Comparison of ENCODE assay signal across 9 cellular contexts in the genomic region with DNA sequence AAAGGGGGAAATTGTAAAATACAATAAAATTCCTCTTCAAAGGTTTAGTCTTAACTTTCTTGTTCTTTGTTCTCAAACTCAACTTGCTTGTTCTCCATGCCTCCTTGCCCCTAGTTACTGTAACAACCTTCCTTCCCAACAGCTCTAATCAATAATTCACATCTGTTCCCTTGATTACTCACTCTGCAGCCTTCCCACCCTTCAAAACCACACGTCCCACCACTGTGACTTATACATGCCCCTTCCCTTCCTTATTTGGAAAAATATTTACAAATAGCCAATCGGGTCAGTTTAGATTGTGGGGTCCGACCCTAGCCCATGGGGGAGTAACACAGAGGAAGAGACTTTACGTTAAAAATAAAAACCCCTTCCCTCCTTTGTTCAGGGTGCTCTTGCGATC. TPM values are rescaled to one million over a fixed set of nuclear protein-coding genes. Genes with fewer than 3 reads are reported as not detected.
DNase-seq lines count a peak whose midpoint lies in the region; ATAC-seq and TF ChIP-seq lines count a peak whose summit lies in the region.
"Had no signal": no experiment of that assay in that cellular context is flagged by ENCODE, and none has a peak within 500 bp of the region (broad histone marks: within the 10 kb centered on the region; RNA-seq: fewer than 3 reads in every experiment).

No MANE protein-coding gene starts in this region.

- H3K79me2 ChIP-seq in parathyroid adenoma: no peaks in the 10 kb centered on the region

- peaks cover 10% of the 10 kb centered on the region for H3K4me1 ChIP-seq in CD8-positive, alpha-beta T cell (ENCODE audit: insufficient read depth, low read length)
- H3K4me1 ChIP-seq in parathyroid adenoma: no peaks in the 10 kb centered on the region

- peaks cover 7% of the 10 kb centered on the region for H3K9me3 ChIP-seq in CD8-positive, alpha-beta T cell (ENCODE audit: low read length)
- H3K9me3 ChIP-seq in T-helper 17 cell (ENCODE audit: control insufficient read depth, low read length, poor library complexity, severe bottlenecking): peaks cover 3% of the 10 kb centered on the region
- H3K9me3 ChIP-seq in parathyroid adenoma (ENCODE audit: control insufficient read depth, low read length): no peaks in the 10 kb centered on the region

- TF ChIP-seq CTCF in CD8-positive, alpha-beta T cell (IDR thresholded peaks at IDR 0.05): no peak
- TF ChIP-seq CTCF in HFFc6 (IDR thresholded peaks at IDR 0.05) (no peak), parathyroid adenoma (IDR thresholded peaks at IDR 0.05) (no peak)

- peak overlapping the region; percentile 75 for H3K27ac ChIP-seq in CD8-positive, alpha-beta T cell (ENCODE audit: low read depth, low read length)
- no peak overlapping the region for H3K27ac ChIP-seq in parathyroid adenoma

- no peaks in the 10 kb centered on the region for H3K36me3 ChIP-seq in CD8-positive, alpha-beta T cell (ENCODE audit: insufficient read depth, low read length)
- no peaks in the 10 kb centered on the region for H3K36me3 ChIP-seq in parathyroid adenoma (ENCODE audit: control insufficient read depth, insufficient read depth, low read length)

- ATAC-seq in CD8-positive, alpha-beta T cell: peak; percentile 6
- no peak for ATAC-seq in T-helper 17 cell
- no peak for ATAC-seq in GM18858 (IDR thresholded peaks at IDR 0.05; ENCODE audit: unreplicated experiment)
- no peak for ATAC-seq in GM18870 (IDR thresholded peaks at IDR 0.05; ENCODE audit: unreplicated experiment)

- H3K4me3 ChIP-seq in CD8-positive, alpha-beta T cell (ENCODE audit: low read depth, low read length): peak overlapping the region; percentile 95
- peak overlapping the region; percentile 78 for H3K4me3 ChIP-seq in parathyroid adenoma (ENCODE audit: low read depth, low read length)

- H3K9ac ChIP-seq in parathyroid adenoma: no peak overlapping the region

- no peaks in the 10 kb centered on the region for H3K27me3 Mint-ChIP-seq in CD8-positive, alpha-beta T cell (ENCODE audit: low read depth)
- H3K27me3 Mint-ChIP-seq in HFFc6 (ENCODE audit: insufficient read depth): peaks cover 2% of the 10 kb centered on the region
- H3K27me3 Mint-ChIP-seq in T-helper 17 cell: no peaks in the 10 kb centered on the region

- H2AFZ ChIP-seq in parathyroid adenoma: peak overlapping the region; percentile 61

- intact Hi-C loops in CD8-positive, alpha-beta T cell (cut with DNase I, micrococcal nuclease): loop anchor here (1.0 to 10.0 kb wide), 10 partner anchors 33 to 875 kb away; partner anchors contain the start of genes ZNF506 (in 2 of the 2), ZNF101 (in 1 of the 2), ZNF14 (in 1 of the 2) and ZNF66 (in 1 of the 2)

- POLR2A ChIA-PET in CD8-positive, alpha-beta T cell (lab: Charles Lee): interaction anchor here (0.6 to 3.4 kb wide), 7 partner anchors 34 to 665 kb away, joined by 3 to 31 read pairs (median 6); partner anchors contain the start of genes ZNF101, ZNF253 and ZNF506

- peaks cover 34% of the 10 kb centered on the region for H3K4me1 Mint-ChIP-seq in CD8-positive, alpha-beta T cell (ENCODE audit: low read depth)
- H3K4me1 Mint-ChIP-seq in HFFc6 (ENCODE audit: low read depth): peaks cover 9% of the 10 kb centered on the region
- H3K4me1 Mint-ChIP-seq in T-helper 17 cell: peaks cover 11% of the 10 kb centered on the region

- peaks cover 17% of the 10 kb centered on the region for H3K36me3 Mint-ChIP-seq in CD8-positive, alpha-beta T cell
- peaks cover 59% of the 10 kb centered on the region for H3K36me3 Mint-ChIP-seq in HFFc6 (ENCODE audit: low read depth)
- H3K36me3 Mint-ChIP-seq in T-helper 17 cell (ENCODE audit: low read depth): peaks cover 3% of the 10 kb centered on the region

- H3K9me3 Mint-ChIP-seq in CD8-positive, alpha-beta T cell: peaks cover 33% of the 10 kb centered on the region
- H3K9me3 Mint-ChIP-seq in HFFc6: peaks cover 81% of the 10 kb centered on the region

- H3K27ac Mint-ChIP-seq in CD8-positive, alpha-beta T cell: peak overlapping the region; percentile 91
- H3K27ac Mint-ChIP-seq in HFFc6 (peak overlapping the region; percentile 97), T-helper 17 cell (peak overlapping the region; percentile 93)

- peak in 2 of 7 experiments; percentile 4 to 12 for DNase-seq in CD8-positive, alpha-beta T cell
- peak; percentile 46 for DNase-seq in HFFc6
- no peak for DNase-seq in T-helper 17 cell
- DNase-seq in fibroblast of gingiva (ENCODE audit: low read depth): peak; percentile 15
- DNase-seq in cortex of kidney (lab: John Stamatoyannopoulos, UW): no peak

- H3K27me3 ChIP-seq in CD8-positive, alpha-beta T cell (ENCODE audit: insufficient read depth, low read length): no peaks in the 10 kb centered on the region
- no peaks in the 10 kb centered on the region for H3K27me3 ChIP-seq in parathyroid adenoma (ENCODE audit: control insufficient read depth, insufficient read depth, low read length)

- CTCF ChIA-PET in CD8-positive, alpha-beta T cell (lab: Charles Lee): interaction anchor here (1.0 to 1.9 kb wide), 2 partner anchors 12 to 34 kb away, joined by 3 to 8 read pairs; partner anchors contain the start of gene ZNF253

- H3K4me3 Mint-ChIP-seq in CD8-positive, alpha-beta T cell: peak overlapping the region; percentile 94
- H3K4me3 Mint-ChIP-seq in HFFc6 (peak overlapping the region; percentile 100), T-helper 17 cell (peak overlapping the region; percentile 97)

- H3K4me2 ChIP-seq in parathyroid adenoma (ENCODE audit: low read length): peak overlapping the region; percentile 73

RNA-seq across cellular contexts. Expression of gene ZNF93, which starts 0.6 kb away (rescaled TPM):
- 1 to 10 TPM; 5.9 to 6.8 TPM for total RNA-seq in CD8-positive, alpha-beta T cell
- 1 to 10 TPM; 3.2 to 4.9 (median 4.2) TPM for total RNA-seq in HFFc6 (2021; fragmentation: NEBNext Ultra II Directional; extraction: Animal tissue kit (Norgen Biotek cat#: 25700))
- 1 to 10 TPM; 3.9 to 4.4 TPM for total RNA-seq in T-helper 17 cell
- total RNA-seq: NCI-H460 had no signal

RNA-seq across cellular contexts. Expression of gene ZNF253, which starts 34.4 kb away (rescaled TPM):
- total RNA-seq in CD8-positive, alpha-beta T cell: 1 to 10 TPM; 2.6 to 3.2 TPM
- total RNA-seq in HFFc6 (2021; fragmentation: NEBNext Ultra II Directional; extraction: Animal tissue kit (Norgen Biotek cat#: 25700)): 1 to 10 TPM; 2.9 to 4.4 (median 3.5) TPM
- total RNA-seq in T-helper 17 cell: 1 to 10 TPM; 5.8 to 8.0 TPM

Comparison
In these comparisons a context has a peak if more than half of its experiments do, and no peak if none do; other contexts are left out.
1. DNase-seq: peak in HFFc6 (single experiment) and fibroblast of gingiva (single experiment); none in T-helper 17 cell (0 of 3) and cortex of kidney (single experiment).
2. Peak in every context shown above with its lines, with median percentiles within 50 percentile points of each other: H3K27ac Mint-ChIP-seq and H3K4me3 Mint-ChIP-seq.